ENCODE assay signal across 32 cellular contexts in the genomic region with DNA sequence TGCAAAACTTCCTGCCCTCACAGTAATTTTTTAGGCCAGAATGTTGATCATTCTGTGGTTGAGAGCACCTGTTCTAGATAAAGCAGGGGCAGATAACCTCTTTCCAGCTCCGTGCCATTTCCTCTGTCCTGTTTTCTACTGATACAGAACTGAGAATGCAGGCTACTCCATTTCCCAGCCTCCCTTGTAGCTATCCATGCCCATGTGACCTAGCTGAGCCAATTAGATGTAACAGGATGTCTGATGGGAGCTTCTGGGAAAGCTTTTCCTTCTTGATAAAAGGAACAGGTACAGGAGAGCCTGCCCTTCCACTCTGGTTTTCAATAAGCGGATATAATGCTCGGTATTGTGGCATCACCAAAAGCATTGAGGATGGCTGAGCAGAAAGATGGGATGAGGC. TPM values are rescaled to one million over a fixed set of nuclear protein-coding genes. Genes with fewer than 3 reads are reported as not detected.
DNase-seq lines count a peak whose midpoint lies in the region; ATAC-seq, FAIRE-seq and TF ChIP-seq lines count a peak whose summit lies in the region.
"Had no signal": no experiment of that assay in that cellular context is flagged by ENCODE, and none has a peak within 500 bp of the region (broad histone marks: within the 10 kb centered on the region; RNA-seq: fewer than 3 reads in every experiment).

No MANE protein-coding gene starts in this region.

- H3K36me3 ChIP-seq in GM23248 (ENCODE audit: low read depth) = no peaks in the 10 kb centered on the region
- H3K36me3 ChIP-seq in GM12878 (ENCODE audit: control insufficient read depth in 2 of 2, insufficient read depth in 2 of 2, low read length in 1 of 2) = no peaks in the 10 kb centered on the region
- no peaks in the 10 kb centered on the region for H3K36me3 ChIP-seq in ovary
- H3K36me3 ChIP-seq: SJCRH30 had no signal

- WGBS in A549 (ENCODE audit: missing lambda C conversion rate) = 90% methylated on average over 3 of the region's 3 CpGs
- WGBS in GM23248 (ENCODE audit: low coverage in 1 of 2, low lambda C conversion rate in 2 of 2, missing lambda C conversion rate in 2 of 2), 2 experiments = 93 to 94% methylated on average over 3 of the region's 3 CpGs
- WGBS in GM12878 (ENCODE audit: insufficient coverage, insufficient replicate concordance, low lambda C conversion rate, missing lambda C conversion rate) = 63% methylated on average over 3 of the region's 3 CpGs
- WGBS in ovary, 3 donors = 65 to 82% (median 72%) methylated on average over 3 of the region's 3 CpGs

- H2AFZ ChIP-seq in GM23248 (no peak overlapping the region), GM12878 (ENCODE audit: control insufficient read depth, low read depth, low read length) (no peak overlapping the region)

- peak overlapping the region in 1 of 2 experiments; percentile 20; a peak in 1 of 6 replicates for H3K27ac ChIP-seq in A549
- no peak overlapping the region for H3K27ac ChIP-seq in GM23248
- no peak overlapping the region for H3K27ac ChIP-seq in GM12878 (ENCODE audit: control insufficient read depth, insufficient read depth)
- H3K27ac ChIP-seq in ovary = no peak overlapping the region
- no peak overlapping the region for H3K27ac ChIP-seq in caudate nucleus (ENCODE audit: low read depth, low read length)
- H3K27ac ChIP-seq: SJCRH30 had no signal

- intact Hi-C loops in GM12878 (cut with micrococcal nuclease; ENCODE audit: unreplicated experiment) = no loop called here
- intact Hi-C loops in ovary (cut with DNase I) = no loop called here

- TF ChIP-seq RAD21 in A549 (conservative IDR thresholded peaks at IDR 0.05 in 1 of 2, IDR thresholded peaks at IDR 0.05 in 1 of 2) (no peak), GM12878 (IDR thresholded peaks at IDR 0.05; ENCODE audit: insufficient read depth, low read depth, low read length) (no peak)

- H3K27me3 ChIP-seq in GM23248 (replicated peaks; ENCODE audit: insufficient read depth) (no peaks in the 10 kb centered on the region), GM12878 (replicated peaks in 1 of 2; ENCODE audit: control insufficient read depth in 2 of 2, insufficient read depth in 2 of 2, low read length in 1 of 2) (no peaks in the 10 kb centered on the region; a peak in 1 of 4 replicates), ovary (no peaks in the 10 kb centered on the region)
- H3K27me3 ChIP-seq: SJCRH30 had no signal

- BruUV-seq in GM12878 (replicated peaks; lab: Mats Ljungman, UMichigan) = no TSS peak

- no peak for TF ChIP-seq CTCF in A549 (IDR thresholded peaks at IDR 0.05)
- no peak for TF ChIP-seq CTCF in GM12878 (IDR thresholded peaks at IDR 0.05 in 2 of 3, conservative IDR thresholded peaks at IDR 0.05 in 1 of 3; ENCODE audit: control insufficient read depth in 2 of 3, extremely low read depth in 1 of 3, insufficient read depth in 1 of 3, low read depth in 3 of 3, low read length in 3 of 3)
- TF ChIP-seq CTCF in ovary (IDR thresholded peaks at IDR 0.05) = no peak

- H3F3A ChIP-seq in GM23248 (ENCODE audit: insufficient read depth) = no peaks in the 10 kb centered on the region

- SMC1A ChIA-PET in GM12878 (lab: Charles Lee; ENCODE audit: uncharacterized antibody, unreplicated experiment) = interaction anchor here (1.0 to 4.3 kb wide), 5 partner anchors 8 to 190 kb away, joined by 3 to 30 read pairs (median 3); no protein-coding TSS in a partner anchor

- no peaks in the 10 kb centered on the region for H3K9me2 ChIP-seq in GM23248 (ENCODE audit: insufficient read depth)

- no peak for FAIRE-seq in A549 (lab: Jason Lieb, UNC)
- no peak for FAIRE-seq in GM12878 (lab: Jason Lieb, UNC)
- FAIRE-seq: A204.1, GM12892 had no signal

- POLR2A ChIA-PET in A549 (lab: Yijun Ruan, JAX) = no interaction called here
- POLR2A ChIA-PET in GM12878 (lab: Charles Lee) = no interaction called here

- DNase-seq in A549 (ENCODE audit: low read depth in 1 of 2, low spot score in 1 of 2) = no peak
- peak; percentile 16 for DNase-seq in GM23248
- DNase-seq in NCI-H69 (lab: John Stamatoyannopoulos, UW) = peak; percentile 34
- no peak for DNase-seq in GM12878 (ENCODE audit: low read depth, low spot score)
- DNase-seq in ovary = no peak
- no peak for DNase-seq in caudate nucleus (lab: John Stamatoyannopoulos, UW)
- DNase-seq in NCI-H345 (lab: John Stamatoyannopoulos, UW) = no peak
- DNase-seq: C1 segment of cervical spinal cord; Caco-2; CD4-positive, alpha-beta memory T cell; EL; GF-D8; H9; Kasumi-1; MV-4-11; NCI-H1105; NCI-H1436 treated with DMSO at 0.1 percent for 48 hours; NCI-H187 treated with DMSO at 0.1 percent for 48 hours; NCI-H2171 treated with DMSO at 0.1 percent for 48 hours; NCI-H526 treated with DMSO at 0.1 percent for 48 hours; NK-92 treated with Interleukin-12 subunit alpha and Interleukin-12 subunit beta, amount 100 ng/mL, for 24 hours; PC-3; SJCRH30; T-cell had no signal

- no peak for TF ChIP-seq POLR2A in A549 (IDR thresholded peaks at IDR 0.05; ENCODE audit: low read length)
- TF ChIP-seq POLR2A in GM12878 (IDR thresholded peaks at IDR 0.05; ENCODE audit: low read depth, low read length) = no peak
- TF ChIP-seq POLR2A in ovary (IDR thresholded peaks at IDR 0.05) = no peak

- in situ Hi-C loops in GM23248 (cut with MboI) = loop anchor here (10.0 kb wide), 1 partner anchor 184 kb away; no protein-coding TSS in a partner anchor
- in situ Hi-C loops in GM12878 (cut with MboI) = loop anchor here (10.0 kb wide), 1 partner anchor 184 kb away; no protein-coding TSS in a partner anchor

- H3K9ac ChIP-seq in GM23248 (no peak overlapping the region), GM12878 (ENCODE audit: control insufficient read depth, insufficient read depth, low read length) (no peak overlapping the region)

- TF ChIP-seq EP300 in A549 (IDR thresholded peaks at IDR 0.05) (no peak), GM12878 (IDR thresholded peaks at IDR 0.05; ENCODE audit: borderline replicate concordance in 1 of 2, control insufficient read depth in 1 of 2, low read depth in 2 of 2, low read length in 2 of 2) (no peak), ovary (IDR thresholded peaks at IDR 0.05) (no peak)

- RAD21 ChIA-PET in GM12878 (lab: Charles Lee; ENCODE audit: unreplicated experiment) = interaction anchor here (1.1 to 10.8 kb wide), 2 partner anchors 172 to 189 kb away, joined by 4 to 498 read pairs; no protein-coding TSS in a partner anchor

- H4K20me1 ChIP-seq in GM23248 (ENCODE audit: insufficient read depth) (no peaks in the 10 kb centered on the region), GM12878 (ENCODE audit: control insufficient read depth, insufficient read depth) (no peaks in the 10 kb centered on the region)

- H3K4me1 ChIP-seq in A549 (peaks cover 4% of the 10 kb centered on the region; the same call in 1 of the 3 replicates), GM23248 (ENCODE audit: insufficient read depth) (no peaks in the 10 kb centered on the region), GM12878 (ENCODE audit: control insufficient read depth, insufficient read depth, low read length) (no peaks in the 10 kb centered on the region), ovary (ENCODE audit: insufficient read depth) (no peaks in the 10 kb centered on the region)
- H3K4me1 ChIP-seq: Caco-2, SJCRH30 had no signal

- peaks cover 5% of the 10 kb centered on the region; the same call in 2 of the 3 replicates for H3K9me3 ChIP-seq in A549
- H3K9me3 ChIP-seq in GM23248 (ENCODE audit: low read depth) = no peaks in the 10 kb centered on the region
- peaks cover 5% of the 10 kb centered on the region; the same call in 2 of the 3 replicates for H3K9me3 ChIP-seq in GM12878 (replicated peaks; ENCODE audit: control insufficient read depth, insufficient read depth, low read length)
- no peaks in the 10 kb centered on the region for H3K9me3 ChIP-seq in ovary

- ATAC-seq in A549 (no peak), GM12878 (no peak), HG02678 (IDR thresholded peaks at IDR 0.05; ENCODE audit: unreplicated experiment) (no peak)
- ATAC-seq: PC-3, Right ventricle myocardium inferior, T-cell had no signal

- H3K4me3 ChIP-seq in A549 (no peak overlapping the region), GM23248 (no peak overlapping the region), GM12878 (no peak overlapping the region), ovary (no peak overlapping the region)
- H3K4me3 ChIP-seq: SJCRH30 had no signal

- CTCF ChIA-PET in A549 (lab: Yijun Ruan, JAX) (interaction anchor here (0.6 to 43.1 kb wide), 6 partner anchors 15 to 272 kb away, joined by 3 to 1600 read pairs (median 4); a partner anchor contains a TSS), GM12878 (lab: Yijun Ruan, JAX) (interaction anchor here (0.8 to 15.8 kb wide), 8 partner anchors 13 to 333 kb away, joined by 3 to 848 read pairs (median 5); no protein-coding TSS in a partner anchor)

- H3K79me2 ChIP-seq in GM23248 (ENCODE audit: insufficient read depth) (no peaks in the 10 kb centered on the region), GM12878 (ENCODE audit: control insufficient read depth, insufficient read depth, low read length) (no peaks in the 10 kb centered on the region)

- no peak overlapping the region for H3K4me2 ChIP-seq in A549
- H3K4me2 ChIP-seq in GM23248 (ENCODE audit: unreplicated experiment) = no peak overlapping the region
- H3K4me2 ChIP-seq in GM12878 (ENCODE audit: control insufficient read depth, insufficient read depth) = no peak overlapping the region

RNA-seq across cellular contexts. Expression of a gene that starts 54.2 kb away (rescaled TPM):
- polyA plus RNA-seq in A549 (2011; rRNA removed) = not detected in 2 replicates
- polyA plus RNA-seq in A549 (2012; cell fraction: cytosol; rRNA removed) = not detected in 2 replicates
- polyA plus RNA-seq in A549 (2012; cell fraction: nucleus; rRNA removed) = not detected in 2 replicates
- polyA plus RNA-seq in A549 (2017; fragmentation: RNase III; extraction: RNeasy Plus Mini Kit Qiagen cat#74134 plus additional on column Dnase treatment) = not detected in 3 replicates
- not detected in 2 replicates for polyA minus RNA-seq in A549 (2011; rRNA and poly(A)+ RNA removed)
- total RNA-seq in GM23248 (2014; rRNA removed; shearing (Covaris generic)) = not detected in 2 replicates
- not detected in 2 replicates for polyA plus RNA-seq in GM23248 (2016; fragmentation: Nextera tagmentation; extraction: Ambion mirVana)
- not detected in 2 replicates for total RNA-seq in GM12878 (2013; cell fraction: nucleolus; rRNA removed)
- total RNA-seq in GM12878 (2014; rRNA removed) = not detected in 2 replicates
- total RNA-seq in GM12878 (2014; rRNA removed; fragmentation: Illumina TruSeq; extraction: Trizol) = not detected in 2 replicates
- total RNA-seq in GM12878 (2021) = not detected in 2 replicates
- not detected for polyA plus RNA-seq in GM12878 (2011; ENCODE audit: low read depth)
- polyA plus RNA-seq in GM12878 (2011; rRNA removed) = not detected in 2 replicates
- not detected in 2 replicates for polyA plus RNA-seq in GM12878 (2011; cell fraction: cytosol; rRNA removed)
- polyA plus RNA-seq in GM12878 (2011; cell fraction: nucleus; rRNA removed) = not detected in 2 replicates
- not detected in 2 replicates for polyA plus RNA-seq in GM12878 (2012)
- not detected in 2 replicates for polyA plus RNA-seq in GM12878 (2014; fragmentation: Illumina TruSeq; extraction: Trizol)
- polyA plus RNA-seq in GM12878 (2014; fragmentation: Nextera tagmentation; extraction: Ambion mirVana) = not detected
- not detected in 2 replicates for polyA plus RNA-seq in GM12878 (2014; rRNA removed)
- polyA plus RNA-seq in GM12878 (2016; fragmentation: Nextera tagmentation; extraction: Ambion mirVana) = not detected
- polyA minus RNA-seq in GM12878 (2011; rRNA and poly(A)+ RNA removed) = not detected in 2 replicates
- polyA minus RNA-seq in GM12878 (2011; cell fraction: cytosol; rRNA and poly(A)+ RNA removed) = not detected in 2 replicates
- polyA minus RNA-seq in GM12878 (2011; cell fraction: nucleus; rRNA and poly(A)+ RNA removed) = not detected in 2 replicates
- total RNA-seq in ovary = under 1 TPM in 1 of 7 donors, not detected in 6; 0.12 TPM
- polyA plus RNA-seq in ovary = under 1 TPM in 1 of 2 donors, not detected in 1; 0.10 TPM
- total RNA-seq: Caco-2; CD4-positive, alpha-beta memory T cell; H9; MCF 10A; NCI-H460; PC-3; Right ventricle myocardium inferior; SJCRH30; T-cell; T-helper 2 cell treated with Interferon-gamma antibody and Interleukin-4, amounts not matched to agents 100 ng/mL and 5 ng/mL, for 36 hours had no signal
- polyA plus RNA-seq: CD4-positive, alpha-beta memory T cell; IgD-negative memory B cell had no signal

Comparison
In these comparisons a context has a peak if more than half of its experiments do, and no peak if none do; other contexts are left out.
1. DNase-seq: peak in GM23248 (single experiment) and NCI-H69 (single experiment); none in A549 (0 of 2), GM12878 (single experiment), ovary (0 of 5), caudate nucleus (0 of 61) and NCI-H345 (single experiment).